ENCODE assay signal across 1 cellular context in the genomic region with DNA sequence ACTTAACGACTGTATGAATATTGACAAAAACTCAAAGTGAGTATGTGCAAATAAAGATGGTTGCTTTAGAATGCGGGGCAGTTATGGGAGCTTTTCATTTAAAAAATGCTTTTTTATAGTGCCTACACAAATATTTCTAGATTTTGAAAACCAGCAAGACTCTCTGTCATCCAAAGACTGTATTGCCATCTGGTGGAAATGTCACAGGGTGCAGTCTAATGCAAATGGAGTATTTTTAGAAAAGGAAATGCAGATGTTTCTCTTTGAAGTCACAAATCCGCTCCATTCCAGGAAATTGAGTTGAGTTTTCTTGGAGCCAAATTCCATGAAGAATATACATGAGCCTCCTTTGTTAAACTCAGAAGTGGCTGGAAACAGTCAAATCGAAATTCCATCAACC.
TF ChIP-seq lines count a peak whose summit lies in the region.

No MANE protein-coding gene starts in this region.

TF ChIP-seq in WTC11, 78 proteins besides CTCF, POLR2A, EP300 and RAD21 (continued from another document):
- TF ChIP-seq, protein P1, sequence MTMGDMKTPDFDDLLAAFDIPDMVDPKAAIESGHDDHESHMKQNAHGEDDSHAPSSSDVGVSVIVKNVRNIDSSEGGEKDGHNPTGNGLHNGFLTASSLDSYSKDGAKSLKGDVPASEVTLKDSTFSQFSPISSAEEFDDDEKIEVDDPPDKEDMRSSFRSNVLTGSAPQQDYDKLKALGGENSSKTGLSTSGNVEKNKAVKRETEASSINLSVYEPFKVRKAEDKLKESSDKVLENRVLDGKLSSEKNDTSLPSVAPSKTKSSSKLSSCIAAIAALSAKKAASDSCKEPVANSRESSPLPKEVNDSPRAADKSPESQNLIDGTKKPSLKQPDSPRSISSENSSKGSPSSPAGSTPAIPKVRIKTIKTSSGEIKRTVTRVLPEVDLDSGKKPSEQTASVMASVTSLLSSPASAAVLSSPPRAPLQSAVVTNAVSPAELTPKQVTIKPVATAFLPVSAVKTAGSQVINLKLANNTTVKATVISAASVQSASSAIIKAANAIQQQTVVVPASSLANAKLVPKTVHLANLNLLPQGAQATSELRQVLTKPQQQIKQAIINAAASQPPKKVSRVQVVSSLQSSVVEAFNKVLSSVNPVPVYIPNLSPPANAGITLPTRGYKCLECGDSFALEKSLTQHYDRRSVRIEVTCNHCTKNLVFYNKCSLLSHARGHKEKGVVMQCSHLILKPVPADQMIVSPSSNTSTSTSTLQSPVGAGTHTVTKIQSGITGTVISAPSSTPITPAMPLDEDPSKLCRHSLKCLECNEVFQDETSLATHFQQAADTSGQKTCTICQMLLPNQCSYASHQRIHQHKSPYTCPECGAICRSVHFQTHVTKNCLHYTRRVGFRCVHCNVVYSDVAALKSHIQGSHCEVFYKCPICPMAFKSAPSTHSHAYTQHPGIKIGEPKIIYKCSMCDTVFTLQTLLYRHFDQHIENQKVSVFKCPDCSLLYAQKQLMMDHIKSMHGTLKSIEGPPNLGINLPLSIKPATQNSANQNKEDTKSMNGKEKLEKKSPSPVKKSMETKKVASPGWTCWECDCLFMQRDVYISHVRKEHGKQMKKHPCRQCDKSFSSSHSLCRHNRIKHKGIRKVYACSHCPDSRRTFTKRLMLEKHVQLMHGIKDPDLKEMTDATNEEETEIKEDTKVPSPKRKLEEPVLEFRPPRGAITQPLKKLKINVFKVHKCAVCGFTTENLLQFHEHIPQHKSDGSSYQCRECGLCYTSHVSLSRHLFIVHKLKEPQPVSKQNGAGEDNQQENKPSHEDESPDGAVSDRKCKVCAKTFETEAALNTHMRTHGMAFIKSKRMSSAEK (CRISPR knock-in tag; IDR thresholded peaks at IDR 0.05; ENCODE audit: borderline replicate concordance) = no peak
- TF ChIP-seq, protein P2, sequence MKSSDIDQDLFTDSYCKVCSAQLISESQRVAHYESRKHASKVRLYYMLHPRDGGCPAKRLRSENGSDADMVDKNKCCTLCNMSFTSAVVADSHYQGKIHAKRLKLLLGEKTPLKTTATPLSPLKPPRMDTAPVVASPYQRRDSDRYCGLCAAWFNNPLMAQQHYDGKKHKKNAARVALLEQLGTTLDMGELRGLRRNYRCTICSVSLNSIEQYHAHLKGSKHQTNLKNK (CRISPR knock-in tag; IDR thresholded peaks at IDR 0.05) = no peak
- TF ChIP-seq NR1H2 (CRISPR knock-in tag; IDR thresholded peaks at IDR 0.05) = no peak
- no peak for TF ChIP-seq TCF7 (CRISPR knock-in tag; IDR thresholded peaks at IDR 0.05; ENCODE audit: low read depth)
- TF ChIP-seq, protein P3, sequence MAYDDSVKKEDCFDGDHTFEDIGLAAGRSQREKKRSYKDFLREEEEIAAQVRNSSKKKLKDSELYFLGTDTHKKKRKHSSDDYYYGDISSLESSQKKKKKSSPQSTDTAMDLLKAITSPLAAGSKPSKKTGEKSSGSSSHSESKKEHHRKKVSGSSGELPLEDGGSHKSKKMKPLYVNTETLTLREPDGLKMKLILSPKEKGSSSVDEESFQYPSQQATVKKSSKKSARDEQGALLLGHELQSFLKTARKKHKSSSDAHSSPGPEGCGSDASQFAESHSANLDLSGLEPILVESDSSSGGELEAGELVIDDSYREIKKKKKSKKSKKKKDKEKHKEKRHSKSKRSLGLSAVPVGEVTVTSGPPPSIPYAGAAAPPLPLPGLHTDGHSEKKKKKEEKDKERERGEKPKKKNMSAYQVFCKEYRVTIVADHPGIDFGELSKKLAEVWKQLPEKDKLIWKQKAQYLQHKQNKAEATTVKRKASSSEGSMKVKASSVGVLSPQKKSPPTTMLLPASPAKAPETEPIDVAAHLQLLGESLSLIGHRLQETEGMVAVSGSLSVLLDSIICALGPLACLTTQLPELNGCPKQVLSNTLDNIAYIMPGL (CRISPR knock-in tag; IDR thresholded peaks at IDR 0.05) = no peak
- no peak for TF ChIP-seq ZNF121 (CRISPR knock-in tag; IDR thresholded peaks at IDR 0.05)
